1 cellular context compared by ENCODE assay signal in the genomic region with DNA sequence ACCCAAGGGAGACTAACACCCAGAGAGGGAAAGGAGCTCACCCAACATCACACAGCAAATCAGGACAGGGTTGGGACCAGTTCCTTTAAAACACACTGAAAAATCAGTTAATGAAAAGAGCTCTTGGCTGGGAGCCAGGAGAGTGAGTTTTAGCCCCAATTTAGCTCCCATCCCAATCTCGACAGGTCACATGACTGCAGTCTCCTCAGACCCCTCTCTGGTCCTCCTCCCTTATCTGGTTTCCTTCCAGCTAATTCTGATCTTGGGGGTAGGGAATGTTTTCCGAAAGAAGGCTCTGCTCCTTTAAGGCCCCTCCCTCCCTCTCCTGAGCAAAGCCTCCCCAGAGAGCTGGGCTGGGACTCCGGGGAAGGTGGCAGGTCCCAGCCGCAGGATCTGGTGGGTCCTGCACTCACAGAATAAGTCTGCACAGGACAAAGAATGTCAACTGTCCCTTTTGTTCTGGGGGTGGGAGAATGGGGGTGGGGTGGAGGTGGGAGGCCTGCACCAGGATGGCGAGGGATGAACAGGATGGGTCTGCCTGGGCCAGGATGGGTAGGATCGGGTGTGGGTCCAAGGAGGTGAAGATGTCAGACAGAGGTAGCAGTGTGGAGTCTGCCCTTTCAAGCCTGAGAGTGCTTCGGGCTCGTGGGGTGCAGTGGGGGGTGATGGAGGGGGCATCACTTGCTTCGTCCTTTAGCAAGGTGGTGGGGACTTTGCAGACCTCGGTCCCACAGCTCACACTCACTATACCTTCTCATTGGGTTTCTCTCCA.
TF ChIP-seq lines count a peak whose summit lies in the region.

No MANE protein-coding gene starts in this region.

TF ChIP-seq in Ishikawa, 13 proteins besides CTCF, POLR2A, EP300 and RAD21:
- TF ChIP-seq CEBPB (IDR thresholded peaks at IDR 0.05) (no peak), TCF12 (IDR thresholded peaks at IDR 0.05; ENCODE audit: low read depth) (no peak), TAF1 (IDR thresholded peaks at IDR 0.05; ENCODE audit: low read depth) (no peak), NFIC (IDR thresholded peaks at IDR 0.05) (peak; percentile 62), YY1 (IDR thresholded peaks at IDR 0.05; ENCODE audit: low read depth) (no peak), TEAD4 (IDR thresholded peaks at IDR 0.05) (no peak)
